12 cellular contexts compared by ENCODE assay signal in genomic region chr1:40305451-40305850, GRCh38. TPM values are rescaled to one million over a fixed set of nuclear protein-coding genes. Genes with fewer than 3 reads are reported as not detected.
DNase-seq lines count a peak whose midpoint lies in the region; ATAC-seq and TF ChIP-seq lines count a peak whose summit lies in the region.
"Had no signal": no experiment of that assay in that cellular context is flagged by ENCODE, and none has a peak within 500 bp of the region (broad histone marks: within the 10 kb centered on the region; RNA-seq: fewer than 3 reads in every experiment).

No MANE protein-coding gene starts in this region.

- POLR2A ChIA-PET in WTC11 (lab: Charles Lee) = no interaction called here

- H3K4me1 ChIP-seq in Karpas-422 (ENCODE audit: low read length) (peaks cover 13% of the 10 kb centered on the region), uterus (no peaks in the 10 kb centered on the region)

- peaks cover 26% of the 10 kb centered on the region for H3K27me3 Mint-ChIP-seq in WTC11 (ENCODE audit: low read depth)
- H3K27me3 Mint-ChIP-seq: stimulated activated naive CD8-positive, alpha-beta T cell treated with anti-CD3 and anti-CD28 coated beads, Interleukin-15, Interleukin-2, amounts not matched to agents 100 ng/mL and 50 ng/mL, for 24 hours had no signal

- no peaks in the 10 kb centered on the region for H3K36me3 Mint-ChIP-seq in WTC11

- CTCF ChIA-PET in WTC11 (lab: Charles Lee) = interaction anchor here (0.6 to 4.1 kb wide), 7 partner anchors 10 to 162 kb away, joined by 3 to 26 read pairs (median 5); partner anchors contain the start of gene SMAP2

- no peaks in the 10 kb centered on the region for H3K79me2 ChIP-seq in Karpas-422 (ENCODE audit: low read length)

- H3K9me3 ChIP-seq in Karpas-422 (ENCODE audit: low read length) (no peaks in the 10 kb centered on the region), uterus (no peaks in the 10 kb centered on the region)

- H3K4me2 ChIP-seq in Karpas-422 (ENCODE audit: low read depth, low read length, poor library complexity, severe bottlenecking) = no peak overlapping the region

- H3K9ac ChIP-seq in Karpas-422 (ENCODE audit: low read length) = no peak overlapping the region

- no peaks in the 10 kb centered on the region for H3K9me2 ChIP-seq in Karpas-422 (replicated peaks; ENCODE audit: insufficient read depth, low read length)

- no peak overlapping the region for H3K4me3 Mint-ChIP-seq in WTC11
- H3K4me3 Mint-ChIP-seq: stimulated activated naive CD8-positive, alpha-beta T cell treated with anti-CD3 and anti-CD28 coated beads, Interleukin-15, Interleukin-2, amounts not matched to agents 100 ng/mL and 50 ng/mL, for 24 hours had no signal

- no peaks in the 10 kb centered on the region for H3K4me1 Mint-ChIP-seq in WTC11

- H3K9me3 Mint-ChIP-seq in WTC11 = no peaks in the 10 kb centered on the region
- H3K9me3 Mint-ChIP-seq: stimulated activated naive CD8-positive, alpha-beta T cell treated with anti-CD3 and anti-CD28 coated beads, Interleukin-15, Interleukin-2, amounts not matched to agents 100 ng/mL and 50 ng/mL, for 24 hours had no signal

- H2AFZ ChIP-seq in Karpas-422 (ENCODE audit: low read length) = no peak overlapping the region

- ATAC-seq in WTC11 = peak; percentile 64

- no peaks in the 10 kb centered on the region for H4K20me1 ChIP-seq in Karpas-422 (ENCODE audit: insufficient read depth, low read depth, low read length)

- H3K27ac ChIP-seq in Karpas-422 (ENCODE audit: low read length) (no peak overlapping the region), uterus (no peak overlapping the region)

- DNase-seq in NCI-H82 (lab: John Stamatoyannopoulos, UW) (peak; percentile 21), NCI-H82 treated with DMSO at 0.1 percent for 48 hours (lab: John Stamatoyannopoulos, UW; ENCODE audit: unreplicated experiment) (no peak), Karpas-422 (peak; percentile 69), WTC11 (ENCODE audit: low spot score) (peak; percentile 27), mesenteric fat pad (ENCODE audit: low spot score) (peak; percentile 41), cerebellum (ENCODE audit: low spot score) (no peak), DMS153 treated with DMSO at 0.1 percent for 48 hours (lab: John Stamatoyannopoulos, UW; ENCODE audit: unreplicated experiment) (no peak), uterus (no peak)
- DNase-seq: activated CD4-positive, CD25-positive, alpha-beta regulatory T cell; NCI-H1105 treated with DMSO at 0.1 percent for 48 hours had no signal

- intact Hi-C loops in uterus (cut with DNase I; ENCODE audit: low total_unique reads) = no loop called here

- H3K27me3 ChIP-seq in Karpas-422 (ENCODE audit: low read length) = no peaks in the 10 kb centered on the region
- no peaks in the 10 kb centered on the region for H3K27me3 ChIP-seq in uterus

- H3K4me3 ChIP-seq in Karpas-422 (ENCODE audit: low read length) = no peak overlapping the region
- H3K4me3 ChIP-seq in uterus = no peak overlapping the region

- TF ChIP-seq POLR2A in uterus (IDR thresholded peaks at IDR 0.05) = no peak

- H3K36me3 ChIP-seq in Karpas-422 (ENCODE audit: insufficient read depth, low read length) (no peaks in the 10 kb centered on the region), uterus (no peaks in the 10 kb centered on the region)

- no peak overlapping the region for H3K27ac Mint-ChIP-seq in WTC11
- H3K27ac Mint-ChIP-seq: stimulated activated naive CD8-positive, alpha-beta T cell treated with anti-CD3 and anti-CD28 coated beads, Interleukin-15, Interleukin-2, amounts not matched to agents 100 ng/mL and 50 ng/mL, for 24 hours had no signal

- TF ChIP-seq CTCF in WTC11 (IDR thresholded peaks at IDR 0.05) = no peak
- no peak for TF ChIP-seq CTCF in uterus (IDR thresholded peaks at IDR 0.05)

TF ChIP-seq in WTC11, 78 proteins besides CTCF, POLR2A, EP300 and RAD21:
- no peak for TF ChIP-seq IRF1 (CRISPR knock-in tag; IDR thresholded peaks at IDR 0.05)
- no peak for TF ChIP-seq ZNF317 (CRISPR knock-in tag; IDR thresholded peaks at IDR 0.05; ENCODE audit: borderline replicate concordance, low read depth)
- no peak for TF ChIP-seq ZNF396 (CRISPR knock-in tag; IDR thresholded peaks at IDR 0.05; ENCODE audit: borderline replicate concordance)
- TF ChIP-seq ZNF425 (CRISPR knock-in tag; conservative IDR thresholded peaks at IDR 0.05) = no peak
- TF ChIP-seq, protein P1, sequence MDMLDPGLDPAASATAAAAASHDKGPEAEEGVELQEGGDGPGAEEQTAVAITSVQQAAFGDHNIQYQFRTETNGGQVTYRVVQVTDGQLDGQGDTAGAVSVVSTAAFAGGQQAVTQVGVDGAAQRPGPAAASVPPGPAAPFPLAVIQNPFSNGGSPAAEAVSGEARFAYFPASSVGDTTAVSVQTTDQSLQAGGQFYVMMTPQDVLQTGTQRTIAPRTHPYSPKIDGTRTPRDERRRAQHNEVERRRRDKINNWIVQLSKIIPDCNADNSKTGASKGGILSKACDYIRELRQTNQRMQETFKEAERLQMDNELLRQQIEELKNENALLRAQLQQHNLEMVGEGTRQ (CRISPR knock-in tag; IDR thresholded peaks at IDR 0.05) = no peak
- no peak for TF ChIP-seq ZSCAN18 (CRISPR knock-in tag; IDR thresholded peaks at IDR 0.05)
- TF ChIP-seq SP1 (CRISPR knock-in tag; conservative IDR thresholded peaks at IDR 0.05) = no peak
- no peak for TF ChIP-seq E2F4 (CRISPR knock-in tag; IDR thresholded peaks at IDR 0.05; ENCODE audit: borderline replicate concordance, low read depth)
- no peak for TF ChIP-seq SMAD4 (CRISPR knock-in tag; IDR thresholded peaks at IDR 0.05)
- TF ChIP-seq JAZF1 (CRISPR knock-in tag; IDR thresholded peaks at IDR 0.05) = no peak
- no peak for TF ChIP-seq ZBTB43 (CRISPR knock-in tag; IDR thresholded peaks at IDR 0.05)
TF ChIP-seq in WTC11: peak in this region for 0.

RNA-seq across cellular contexts. Expression of gene COL9A2, which starts 11.6 kb away (rescaled TPM):
- 7.9 and 28.2 TPM in 2 replicates for total RNA-seq in Karpas-422 (2014; rRNA removed; shearing (Covaris generic); ENCODE audit: low replicate concordance)
- total RNA-seq in WTC11 (2021) (4.2 to 5.5 TPM (median 4.7 TPM) in 3 replicates), mesenteric fat pad (0.48 TPM), cerebellum (8.3 TPM), uterus (10 to 100 TPM in 1 of 4 donors, 1 to 10 TPM in 3; 2.0 to 27.0 (median 4.8) TPM)

RNA-seq across cellular contexts. Expression of gene ZMPSTE24, which starts 47.4 kb away (rescaled TPM):
- 22.0 and 50.9 TPM in 2 replicates for total RNA-seq in Karpas-422 (2014; rRNA removed; shearing (Covaris generic); ENCODE audit: low replicate concordance)
- total RNA-seq in WTC11 (2021) (27.0 to 31.7 TPM (median 28.9 TPM) in 3 replicates), mesenteric fat pad (41.3 TPM), cerebellum (35.9 TPM), uterus (10 to 100 TPM; 17.9 to 79.1 (median 56.2) TPM)

RNA-seq across cellular contexts. Expression of gene TMCO2, which starts 57.7 kb away (rescaled TPM):
- not detected in 2 replicates for total RNA-seq in Karpas-422 (2014; rRNA removed; shearing (Covaris generic); ENCODE audit: low replicate concordance)
- not detected in 3 replicates for total RNA-seq in WTC11 (2021)
- total RNA-seq in mesenteric fat pad = not detected
- total RNA-seq in cerebellum = not detected
- not detected for total RNA-seq in uterus
- total RNA-seq: Daoy had no signal

Comparison
In these comparisons a context has a peak if more than half of its experiments do, and no peak if none do; other contexts are left out.
1. DNase-seq: peak in NCI-H82 (single experiment), Karpas-422 (single experiment), WTC11 (single experiment) and mesenteric fat pad (single experiment); none in NCI-H82 treated with DMSO at 0.1 percent for 48 hours (single experiment), cerebellum (single experiment), DMS153 treated with DMSO at 0.1 percent for 48 hours (single experiment) and uterus (0 of 2).